In genomic region chr6:81562169-81562568, GRCh38 we compare ENCODE assay signal across 12 cellular contexts.
DNase-seq lines count a peak whose midpoint lies in the region; ATAC-seq and TF ChIP-seq lines count a peak whose summit lies in the region.
"Had no signal": no experiment of that assay in that cellular context is flagged by ENCODE, and none has a peak within 500 bp of the region (broad histone marks: within the 10 kb centered on the region; RNA-seq: fewer than 3 reads in every experiment).

No MANE protein-coding gene starts in this region.

- H3K4me3 Mint-ChIP-seq in T-helper 17 cell = no peak overlapping the region
- H3K4me3 Mint-ChIP-seq: activated T-cell treated with anti-CD3 and anti-CD28 coated beads, Interleukin-2, amount 50 U/mL, for 24 hours had no signal

- no peak for TF ChIP-seq CTCF in epithelial cell of esophagus (IDR thresholded peaks at IDR 0.05; ENCODE audit: insufficient read depth, low read depth, low read length, missing control alignments)
- TF ChIP-seq CTCF in omental fat pad (IDR thresholded peaks at IDR 0.05) = no peak

- H3K36me3 Mint-ChIP-seq in T-helper 17 cell (ENCODE audit: low read depth) = no peaks in the 10 kb centered on the region

- ATAC-seq in omental fat pad (ENCODE audit: low FRiP score) (peak; percentile 94), T-helper 17 cell (no peak)

- no peaks in the 10 kb centered on the region for H3K4me1 Mint-ChIP-seq in T-helper 17 cell

- no peaks in the 10 kb centered on the region for H3K27me3 Mint-ChIP-seq in T-helper 17 cell
- H3K27me3 Mint-ChIP-seq: activated T-cell treated with anti-CD3 and anti-CD28 coated beads, Interleukin-2, amount 50 U/mL, for 24 hours had no signal

- peak; percentile 6 for DNase-seq in DMS153 (lab: John Stamatoyannopoulos, UW)
- DNase-seq in NCI-H2029 treated with DMSO at 0.1 percent for 48 hours (lab: John Stamatoyannopoulos, UW) = peak; percentile 52
- peak; percentile 16 for DNase-seq in epithelial cell of esophagus (ENCODE audit: low read depth)
- no peak for DNase-seq in omental fat pad (ENCODE audit: low spot score)
- no peak for DNase-seq in NCI-H446 (lab: John Stamatoyannopoulos, UW)
- DNase-seq in T-helper 17 cell = no peak
- DNase-seq in globus pallidus (ENCODE audit: low spot score) = no peak
- DNase-seq in dermis blood vessel endothelial cell = no peak
- DNase-seq: activated T-cell treated with anti-CD3 and anti-CD28 coated beads, Interleukin-2, amount 50 U/mL, for 24 hours; erythroblast; testis had no signal

- no peaks in the 10 kb centered on the region for H3K9me3 ChIP-seq in T-helper 17 cell (ENCODE audit: control insufficient read depth, low read length, poor library complexity, severe bottlenecking)
- H3K9me3 ChIP-seq: prostate gland, testis had no signal

- H3K4me3 ChIP-seq in epithelial cell of esophagus (ENCODE audit: low read length) = no peak overlapping the region
- H3K4me3 ChIP-seq: prostate gland, testis had no signal

- no peak overlapping the region for H3K27ac Mint-ChIP-seq in T-helper 17 cell
- H3K27ac Mint-ChIP-seq: activated T-cell treated with anti-CD3 and anti-CD28 coated beads, Interleukin-2, amount 50 U/mL, for 24 hours had no signal

Comparison
In these comparisons a context has a peak if more than half of its experiments do, and no peak if none do; other contexts are left out.
1. DNase-seq: peak in DMS153 (single experiment), NCI-H2029 treated with DMSO at 0.1 percent for 48 hours (single experiment) and epithelial cell of esophagus (single experiment); none in omental fat pad (single experiment), NCI-H446 (0 of 2), T-helper 17 cell (0 of 3), globus pallidus (single experiment) and dermis blood vessel endothelial cell (single experiment).